Comparison of ENCODE assay signal across 10 cellular contexts in the genomic region with DNA sequence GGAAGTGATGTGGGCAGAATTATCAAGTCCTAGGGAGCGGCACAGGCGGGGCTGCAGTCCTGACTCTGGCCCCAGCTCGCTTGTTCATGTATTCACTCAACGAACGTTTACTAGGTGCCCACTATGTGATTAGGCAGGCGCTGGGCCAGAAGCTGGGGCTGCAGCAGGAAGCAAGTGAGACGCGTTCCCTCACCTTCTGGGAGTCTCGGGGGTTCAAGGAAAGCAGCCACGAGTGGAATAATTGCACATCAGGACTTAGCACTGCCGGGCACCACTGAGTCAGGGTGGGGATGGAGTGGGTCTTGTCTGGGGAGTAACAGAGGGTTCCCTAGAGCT. TPM values are rescaled to one million over a fixed set of nuclear protein-coding genes. Genes with fewer than 3 reads are reported as not detected.
DNase-seq lines count a peak whose midpoint lies in the region; ATAC-seq and TF ChIP-seq lines count a peak whose summit lies in the region.
"Had no signal": no experiment of that assay in that cellular context is flagged by ENCODE, and none has a peak within 500 bp of the region (broad histone marks: within the 10 kb centered on the region; RNA-seq: fewer than 3 reads in every experiment).

No MANE protein-coding gene starts in this region.

- H3K4me3 ChIP-seq in left ventricle myocardium inferior (peak overlapping the region; percentile 73), upper lobe of right lung (peak overlapping the region; percentile 63)

- TF ChIP-seq CTCF in left ventricle myocardium inferior (IDR thresholded peaks at IDR 0.05; ENCODE audit: borderline replicate concordance) (no peak), VCaP (conservative IDR thresholded peaks at IDR 0.05) (no peak), upper lobe of right lung (IDR thresholded peaks at IDR 0.05) (no peak)

- H3K27me3 ChIP-seq in left ventricle myocardium inferior (ENCODE audit: low read depth) (peaks cover 59% of the 10 kb centered on the region), layer of hippocampus (ENCODE audit: control insufficient read depth, insufficient read depth, low read length) (peaks cover 3% of the 10 kb centered on the region), upper lobe of right lung (peaks cover 30% of the 10 kb centered on the region)

- intact Hi-C loops in left ventricle myocardium inferior (cut with micrococcal nuclease): no loop called here
- intact Hi-C loops in left ventricle myocardium superior (cut with micrococcal nuclease): no loop called here
- intact Hi-C loops in upper lobe of right lung (cut with DNase I): no loop called here

- no peaks in the 10 kb centered on the region for H3K9me3 ChIP-seq in left ventricle myocardium inferior (replicated peaks)
- no peaks in the 10 kb centered on the region for H3K9me3 ChIP-seq in upper lobe of right lung

- H3K36me3 ChIP-seq in left ventricle myocardium inferior (no peaks in the 10 kb centered on the region), upper lobe of right lung (no peaks in the 10 kb centered on the region)

- H3K4me1 ChIP-seq in left ventricle myocardium inferior (peaks cover 17% of the 10 kb centered on the region), upper lobe of right lung (peaks cover 12% of the 10 kb centered on the region)

- H3K27ac ChIP-seq in left ventricle myocardium inferior (replicated peaks) (no peak overlapping the region), VCaP (peak overlapping the region; percentile 70; the same call in 1 of the 2 replicates), layer of hippocampus (ENCODE audit: low read depth, low read length) (peak overlapping the region; percentile 66), upper lobe of right lung (no peak overlapping the region)

- no peak for DNase-seq in left ventricle myocardium inferior
- DNase-seq in left ventricle myocardium superior: no peak
- DNase-seq in upper lobe of right lung: no peak
- DNase-seq in Ammon's horn (ENCODE audit: low spot score): no peak
- no peak for DNase-seq in NCI-H2227 treated with DMSO at 0.1 percent for 48 hours (lab: John Stamatoyannopoulos, UW)
- DNase-seq in activated T-cell treated with anti-CD3 and anti-CD28 coated beads, Interleukin-2, amount 50 U/mL, for 1 hour: no peak
- DNase-seq: NCI-H1436 treated with DMSO at 0.1 percent for 48 hours had no signal

- ATAC-seq in left ventricle myocardium superior: no peak
- ATAC-seq in upper lobe of right lung: no peak

RNA-seq across cellular contexts. Expression of a gene that starts 2.5 kb away (rescaled TPM):
- total RNA-seq in left ventricle myocardium inferior (1.1 TPM), left ventricle myocardium superior (1.4 TPM), upper lobe of right lung (7.1 TPM)

RNA-seq across cellular contexts. Expression of a gene that starts 37.9 kb away (rescaled TPM):
- total RNA-seq in left ventricle myocardium inferior (0.33 TPM), left ventricle myocardium superior (0.35 TPM), upper lobe of right lung (20.4 TPM)
- total RNA-seq: mononuclear cell had no signal

RNA-seq across cellular contexts. Expression of a gene that starts 44.9 kb away (rescaled TPM):
- total RNA-seq in left ventricle myocardium inferior (32.1 TPM), left ventricle myocardium superior (33.4 TPM), upper lobe of right lung (60.7 TPM)

RNA-seq across cellular contexts. Expression of a gene that starts 58.7 kb away (rescaled TPM):
- 0.27 TPM for total RNA-seq in left ventricle myocardium inferior
- 0.35 TPM for total RNA-seq in left ventricle myocardium superior
- total RNA-seq in upper lobe of right lung: 1.1 TPM

Comparison
In these comparisons a context has a peak if more than half of its experiments do, and no peak if none do; other contexts are left out.
1. H3K27ac ChIP-seq: peak in VCaP (single experiment) and layer of hippocampus (single experiment); none in left ventricle myocardium inferior (single experiment) and upper lobe of right lung (single experiment).
2. RNA of a gene that starts 37.9 kb away (total RNA-seq): 20.4 TPM in upper lobe of right lung (single experiment); 0.35 TPM in left ventricle myocardium superior (single experiment) and 0.33 TPM in left ventricle myocardium inferior (single experiment); every median in the first group is over 10 times any median in the second.